Comparison of ENCODE assay signal across 8 cellular contexts in genomic region chr16:84718-85452, GRCh38. TPM values are rescaled to one million over a fixed set of nuclear protein-coding genes. Genes with fewer than 3 reads are reported as not detected.
DNase-seq lines count a peak whose midpoint lies in the region; ATAC-seq and TF ChIP-seq lines count a peak whose summit lies in the region.

No MANE protein-coding gene starts in this region.

- peaks cover 7 to 23% of the 10 kb centered on the region in 2 donors for H3K4me1 ChIP-seq in adrenal gland (replicated peaks in 1 of 2)
- H3K4me1 ChIP-seq in right cardiac atrium (ENCODE audit: control insufficient read depth, insufficient read depth, low read length) = peaks cover 7% of the 10 kb centered on the region

- no peak for TF ChIP-seq CTCF in adrenal gland (IDR thresholded peaks at IDR 0.05)

- peaks cover 0 to 54% of the 10 kb centered on the region in 2 donors for H3K36me3 ChIP-seq in adrenal gland (replicated peaks in 1 of 2)

- H3K9me3 ChIP-seq in adrenal gland (replicated peaks in 1 of 3) = no peaks in the 10 kb centered on the region
- no peaks in the 10 kb centered on the region for H3K9me3 ChIP-seq in right cardiac atrium (ENCODE audit: control insufficient read depth, low read length)

- no peak overlapping the region for H3K4me3 ChIP-seq in adrenal gland
- H3K4me3 ChIP-seq in right cardiac atrium (ENCODE audit: low read length) = no peak overlapping the region

- WGBS in adrenal gland, 4 donors = 33 to 57% (median 51%) methylated on average over 3 to 9 of the region's 9 CpGs
- WGBS in right cardiac atrium = 41% methylated on average over 9 of the region's 9 CpGs

- H3K27ac ChIP-seq in adrenal gland = peak overlapping the region in 4 of 5 donors; percentile 41 to 85 (median 70)
- peak overlapping the region; percentile 37 for H3K27ac ChIP-seq in right cardiac atrium (ENCODE audit: low read length)

- no peaks in the 10 kb centered on the region for H3K27me3 ChIP-seq in adrenal gland
- H3K27me3 ChIP-seq in right cardiac atrium (ENCODE audit: control insufficient read depth, insufficient read depth) = no peaks in the 10 kb centered on the region

- peak in 1 of 2 donors; percentile 47 for TF ChIP-seq POLR2A in adrenal gland (IDR thresholded peaks at IDR 0.05)

- peak; percentile 42 for DNase-seq in NCI-H1105 treated with DMSO at 0.1 percent for 48 hours (lab: John Stamatoyannopoulos, UW)
- no peak for DNase-seq in NCI-H1105 (lab: John Stamatoyannopoulos, UW)
- DNase-seq in RPMI7951 (ENCODE audit: low read depth) = peak; percentile 90
- DNase-seq in adrenal gland = peak in 6 of 7 donors; percentile 61 to 80 (median 77)
- peak; percentile 84 to 87 (median 85) for DNase-seq in right cardiac atrium
- DNase-seq in stimulated activated CD4-positive, alpha-beta T cell treated with anti-CD3 and anti-CD28 coated beads, Interleukin-4, amount 100 ng/mL, for 1 hour = peak; percentile 54
- DNase-seq in NCI-H128 (lab: John Stamatoyannopoulos, UW; ENCODE audit: unreplicated experiment) = no peak

- peak; percentile 80 for ATAC-seq in HG03175 (IDR thresholded peaks at IDR 0.05; ENCODE audit: unreplicated experiment)
- peak; percentile 80 to 92 for ATAC-seq in right cardiac atrium

- intact Hi-C loops in adrenal gland (cut with DNase I) (no loop called here), right cardiac atrium (cut with DNase I) (no loop called here)

RNA-seq across cellular contexts. Expression of gene MPG, which starts 6.9 kb away (rescaled TPM):
- 80.5 and 88.8 TPM in 2 replicates for total RNA-seq in RPMI7951 (2014; rRNA removed; shearing (Covaris generic))
- total RNA-seq in adrenal gland (100 to 1,000 TPM in 4 of 8 donors, 10 to 100 TPM in 4; 60.9 to 207 (median 91.3) TPM), right cardiac atrium (10 to 100 TPM; 31.8 to 39.3 (median 37.9) TPM)
- polyA plus RNA-seq in adrenal gland (100 to 1,000 TPM in 2 of 3 donors, 1 to 10 TPM in 1; 5.0 to 148 (median 129) TPM), right cardiac atrium (56.8 TPM)

RNA-seq across cellular contexts. Expression of gene RHBDF1, which starts 12.5 kb away (rescaled TPM):
- total RNA-seq in RPMI7951 (2014; rRNA removed; shearing (Covaris generic)) = 14.6 and 19.9 TPM in 2 replicates
- total RNA-seq in adrenal gland (10 to 100 TPM in 1 of 8 donors, 1 to 10 TPM in 7; 3.7 to 10.2 (median 7.6) TPM), right cardiac atrium (10 to 100 TPM; 20.4 to 26.7 (median 24.2) TPM)
- polyA plus RNA-seq in adrenal gland (10 to 100 TPM in 2 of 3 donors, 1 to 10 TPM in 1; 2.3 to 55.7 (median 47.1) TPM), right cardiac atrium (29.6 TPM)

RNA-seq across cellular contexts. Expression of gene SNRNP25, which starts 31.3 kb away (rescaled TPM):
- 39.0 and 49.0 TPM in 2 replicates for total RNA-seq in RPMI7951 (2014; rRNA removed; shearing (Covaris generic))
- total RNA-seq in adrenal gland = 10 to 100 TPM; 22.6 to 35.5 (median 27.9) TPM
- polyA plus RNA-seq in adrenal gland = 10 to 100 TPM; 35.3 to 51.1 (median 40.2) TPM
- 10 to 100 TPM; 54.8 to 71.4 (median 62.3) TPM for total RNA-seq in right cardiac atrium
- polyA plus RNA-seq in right cardiac atrium = 108 TPM

RNA-seq across cellular contexts. Expression of gene POLR3K, which starts 31.5 kb away (rescaled TPM):
- total RNA-seq in RPMI7951 (2014; rRNA removed; shearing (Covaris generic)) = 7.2 and 12.7 TPM in 2 replicates
- total RNA-seq in adrenal gland (10 to 100 TPM in 4 of 8 donors, 1 to 10 TPM in 4; 3.6 to 21.4 (median 9.0) TPM), right cardiac atrium (10 to 100 TPM in 3 of 4 donors, 1 to 10 TPM in 1; 9.8 to 13.4 (median 11.6) TPM)
- polyA plus RNA-seq in adrenal gland (10 to 100 TPM in 1 of 3 donors, 1 to 10 TPM in 2; 6.1 to 15.1 (median 8.4) TPM), right cardiac atrium (11.2 TPM)

RNA-seq across cellular contexts. Expression of gene NPRL3, which starts 53.6 kb away (rescaled TPM):
- total RNA-seq in RPMI7951 (2014; rRNA removed; shearing (Covaris generic)) = 4.6 and 6.0 TPM in 2 replicates
- total RNA-seq in adrenal gland = 10 to 100 TPM; 16.6 to 46.2 (median 34.0) TPM
- 10 to 100 TPM; 22.3 to 45.8 (median 29.1) TPM for polyA plus RNA-seq in adrenal gland
- total RNA-seq in right cardiac atrium = 10 to 100 TPM; 19.9 to 25.6 (median 22.7) TPM
- polyA plus RNA-seq in right cardiac atrium = 17.9 TPM

Comparison
In these comparisons a context has a peak if more than half of its experiments do, and no peak if none do; other contexts are left out.
1. DNase-seq: peak in NCI-H1105 treated with DMSO at 0.1 percent for 48 hours (single experiment), RPMI7951 (single experiment), adrenal gland (6 of 7), right cardiac atrium (3 of 3) and stimulated activated CD4-positive, alpha-beta T cell treated with anti-CD3 and anti-CD28 coated beads, Interleukin-4, amount 100 ng/mL, for 1 hour (single experiment); none in NCI-H1105 (single experiment) and NCI-H128 (single experiment).